ENCODE assay signal across 8 cellular contexts in genomic region chr17:61409301-61410099, GRCh38. TPM values are rescaled to one million over a fixed set of nuclear protein-coding genes. Genes with fewer than 3 reads are reported as not detected.
A peak's percentile ranks its signal among the peaks of the same experiment; 100 is the strongest.
DNase-seq lines count a peak whose midpoint lies in the region; ATAC-seq and TF ChIP-seq lines count a peak whose summit lies in the region.

No MANE protein-coding gene starts in this region.

- H3K4me1 Mint-ChIP-seq in activated naive CD4-positive, alpha-beta T cell treated with anti-CD3 and anti-CD28 coated beads, Interleukin-2, amount 10 ng/mL, durations not matched to agents 7 days and 5 days = peaks cover 23% of the 10 kb centered on the region

- no peaks in the 10 kb centered on the region for H3K9me3 Mint-ChIP-seq in activated naive CD4-positive, alpha-beta T cell treated with anti-CD3 and anti-CD28 coated beads, Interleukin-2, amount 10 ng/mL, durations not matched to agents 7 days and 5 days

- DNase-seq in AG10803 (ENCODE audit: low read depth) (peak; percentile 57), NCI-H226 (peak; percentile 58), cardiac muscle cell (ENCODE audit: low read depth in 1 of 2, low spot score in 1 of 2) (peak; percentile 80 to 86)
- peak; percentile 49 for DNase-seq in activated naive CD4-positive, alpha-beta T cell treated with anti-CD3 and anti-CD28 coated beads, Interleukin-2, amount 10 ng/mL, durations not matched to agents 7 days and 5 days

- H3K27ac ChIP-seq in cardiac muscle cell = peak overlapping the region; percentile 73
- no peak overlapping the region for H3K27ac ChIP-seq in parathyroid adenoma

- TF ChIP-seq CTCF in AG10803 (conservative IDR thresholded peaks at IDR 0.05; ENCODE audit: low read length) = peak; percentile 43
- TF ChIP-seq CTCF in GM12873 (IDR thresholded peaks at IDR 0.05; ENCODE audit: insufficient read depth, low read depth, low read length, missing control alignments) = peak; percentile 50
- peak; percentile 45 for TF ChIP-seq CTCF in cardiac muscle cell (IDR thresholded peaks at IDR 0.05; ENCODE audit: low read depth, low read length)
- no peak for TF ChIP-seq CTCF in parathyroid adenoma (IDR thresholded peaks at IDR 0.05)

- no peaks in the 10 kb centered on the region for H3K9me3 ChIP-seq in cardiac muscle cell (ENCODE audit: low read depth)
- H3K9me3 ChIP-seq in parathyroid adenoma (ENCODE audit: control insufficient read depth, low read length) = no peaks in the 10 kb centered on the region

- peak overlapping the region; percentile 72 for H3K4me2 ChIP-seq in parathyroid adenoma (ENCODE audit: low read length)

- H3K27ac Mint-ChIP-seq in activated naive CD4-positive, alpha-beta T cell treated with anti-CD3 and anti-CD28 coated beads, Interleukin-2, amount 10 ng/mL, durations not matched to agents 7 days and 5 days = peak overlapping the region; percentile 58

- peak overlapping the region; percentile 68 for H3K4me3 Mint-ChIP-seq in activated naive CD4-positive, alpha-beta T cell treated with anti-CD3 and anti-CD28 coated beads, Interleukin-2, amount 10 ng/mL, durations not matched to agents 7 days and 5 days

- ATAC-seq in GM21381 (IDR thresholded peaks at IDR 0.05; ENCODE audit: unreplicated experiment) = no peak
- ATAC-seq in GM19467 (IDR thresholded peaks at IDR 0.05; ENCODE audit: unreplicated experiment) = no peak

- no peak overlapping the region for H3K9ac ChIP-seq in parathyroid adenoma

- peaks cover 49% of the 10 kb centered on the region for H3K4me1 ChIP-seq in cardiac muscle cell (ENCODE audit: low read depth)
- H3K4me1 ChIP-seq in parathyroid adenoma = peaks cover 7% of the 10 kb centered on the region

- peaks cover 99% of the 10 kb centered on the region for H3K27me3 Mint-ChIP-seq in activated naive CD4-positive, alpha-beta T cell treated with anti-CD3 and anti-CD28 coated beads, Interleukin-2, amount 10 ng/mL, durations not matched to agents 7 days and 5 days

- no peaks in the 10 kb centered on the region for H3K79me2 ChIP-seq in parathyroid adenoma

- peak overlapping the region; percentile 56 for H2AFZ ChIP-seq in parathyroid adenoma

- H3K27me3 ChIP-seq in cardiac muscle cell = peaks cover 42% of the 10 kb centered on the region
- peaks cover 5% of the 10 kb centered on the region for H3K27me3 ChIP-seq in parathyroid adenoma (ENCODE audit: control insufficient read depth, insufficient read depth, low read length)

- H3K36me3 Mint-ChIP-seq in activated naive CD4-positive, alpha-beta T cell treated with anti-CD3 and anti-CD28 coated beads, Interleukin-2, amount 10 ng/mL, durations not matched to agents 7 days and 5 days = no peaks in the 10 kb centered on the region

- H3K4me3 ChIP-seq in AG10803 (ENCODE audit: low read length) = peak overlapping the region; percentile 62
- H3K4me3 ChIP-seq in cardiac muscle cell = peak overlapping the region; percentile 6
- peak overlapping the region; percentile 38 for H3K4me3 ChIP-seq in parathyroid adenoma (ENCODE audit: low read depth, low read length)

- CTCF ChIA-PET in activated naive CD4-positive, alpha-beta T cell treated with anti-CD3 and anti-CD28 coated beads, Interleukin-2, amount 10 ng/mL, durations not matched to agents 7 days and 5 days (lab: Charles Lee) = interaction anchor here (0.6 to 1.6 kb wide), 4 partner anchors 15 to 438 kb away, joined by 3 read pairs; no protein-coding TSS in a partner anchor

- H3K36me3 ChIP-seq in cardiac muscle cell = peaks cover 16% of the 10 kb centered on the region
- H3K36me3 ChIP-seq in parathyroid adenoma (ENCODE audit: control insufficient read depth, insufficient read depth, low read length) = no peaks in the 10 kb centered on the region

RNA-seq across cellular contexts. Expression of gene TBX2, which starts 9.9 kb away (rescaled TPM):
- 228 and 273 TPM in 2 replicates for total RNA-seq in cardiac muscle cell
- polyA plus RNA-seq in cardiac muscle cell = 193 and 212 TPM in 2 replicates

RNA-seq across cellular contexts. Expression of gene TBX4, which starts 42.7 kb away (rescaled TPM):
- 1.6 and 1.9 TPM in 2 replicates for total RNA-seq in cardiac muscle cell
- 0.54 and 2.6 TPM in 2 replicates for polyA plus RNA-seq in cardiac muscle cell

Comparison
In these comparisons a context has a peak if more than half of its experiments do, and no peak if none do; other contexts are left out.
1. H3K4me3 ChIP-seq: peak in every context shown above with its lines; median percentile 62 in AG10803; 38 in parathyroid adenoma; 6 in cardiac muscle cell.